Comparison of ENCODE assay signal across 2 cellular contexts in genomic region chr6:112038268-112038667, GRCh38.
TF ChIP-seq lines count a peak whose summit lies in the region.

No MANE protein-coding gene starts in this region.

TF ChIP-seq in SK-N-SH, 30 proteins besides CTCF, POLR2A, EP300 and RAD21:
- no peak for TF ChIP-seq CHD2 (IDR thresholded peaks at IDR 0.05; ENCODE audit: low read length, partially characterized antibody)
- no peak for TF ChIP-seq RFX5 (IDR thresholded peaks at IDR 0.05; ENCODE audit: low read length)
- TF ChIP-seq MAX (IDR thresholded peaks at IDR 0.05; ENCODE audit: low read depth), result no peak
- TF ChIP-seq IRF3 (IDR thresholded peaks at IDR 0.05; ENCODE audit: low read depth, low read length), result no peak
- no peak for TF ChIP-seq MXI1 (IDR thresholded peaks at IDR 0.05; ENCODE audit: low read depth, low read length)
- TF ChIP-seq TCF12 (IDR thresholded peaks at IDR 0.05), result no peak
- no peak for TF ChIP-seq EZH2phosphoT487 (IDR thresholded peaks at IDR 0.05; ENCODE audit: borderline replicate concordance, low read depth)
- TF ChIP-seq NRF1 (IDR thresholded peaks at IDR 0.05; ENCODE audit: low read depth, low read length), result no peak
- TF ChIP-seq REST (IDR thresholded peaks at IDR 0.05; ENCODE audit: low read depth, low read length), result no peak
- no peak for TF ChIP-seq RXRA (IDR thresholded peaks at IDR 0.05; ENCODE audit: borderline replicate concordance, low read depth)
- no peak for TF ChIP-seq NFIC (IDR thresholded peaks at IDR 0.05; ENCODE audit: borderline replicate concordance)
- TF ChIP-seq PBX3 (IDR thresholded peaks at IDR 0.05), result no peak
- TF ChIP-seq USF2 (IDR thresholded peaks at IDR 0.05; ENCODE audit: borderline replicate concordance, low read depth, low read length), result no peak
- TF ChIP-seq SIN3A (IDR thresholded peaks at IDR 0.05; ENCODE audit: borderline replicate concordance, low read depth, low read length), result no peak
- no peak for TF ChIP-seq POLR2AphosphoS5 (IDR thresholded peaks at IDR 0.05; ENCODE audit: low read depth, low read length)

TF ChIP-seq in HepG2, 621 proteins besides CTCF, POLR2A, EP300 and RAD21:
- TF ChIP-seq TFAP4 (IDR thresholded peaks at IDR 0.05; ENCODE audit: borderline replicate concordance, low read depth), result no peak
- no peak for TF ChIP-seq UBTF (CRISPR knock-in tag; IDR thresholded peaks at IDR 0.05)
- TF ChIP-seq ZFP90 (CRISPR knock-in tag; IDR thresholded peaks at IDR 0.05; ENCODE audit: borderline replicate concordance), result no peak
- no peak for TF ChIP-seq ZNF564 (CRISPR knock-in tag; IDR thresholded peaks at IDR 0.05)
- no peak for TF ChIP-seq ZNF34 (CRISPR knock-in tag; IDR thresholded peaks at IDR 0.05; ENCODE audit: borderline replicate concordance)
- TF ChIP-seq ZNF18 (CRISPR knock-in tag; IDR thresholded peaks at IDR 0.05; ENCODE audit: insufficient replicate concordance), result no peak
- TF ChIP-seq RNF219 (CRISPR knock-in tag; IDR thresholded peaks at IDR 0.05), result no peak
- no peak for TF ChIP-seq SMAD3 (CRISPR knock-in tag; IDR thresholded peaks at IDR 0.05)
- no peak for TF ChIP-seq XBP1 (CRISPR knock-in tag; IDR thresholded peaks at IDR 0.05)
- no peak for TF ChIP-seq ZKSCAN1 (IDR thresholded peaks at IDR 0.05; ENCODE audit: low read length)
- TF ChIP-seq ESRRA (CRISPR knock-in tag; IDR thresholded peaks at IDR 0.05; ENCODE audit: low read depth), result no peak
- no peak for TF ChIP-seq AGO2 (optimal IDR thresholded peaks at IDR 0.05; ENCODE audit: low read depth, low read length)
- TF ChIP-seq CENPT (CRISPR knock-in tag; IDR thresholded peaks at IDR 0.05; ENCODE audit: low read depth), result no peak
- no peak for TF ChIP-seq PRDM4 (CRISPR knock-in tag; IDR thresholded peaks at IDR 0.05; ENCODE audit: borderline replicate concordance)
- TF ChIP-seq SUZ12 (IDR thresholded peaks at IDR 0.05; ENCODE audit: low read depth, low read length), result no peak
- no peak for TF ChIP-seq ZSCAN25 (CRISPR knock-in tag; IDR thresholded peaks at IDR 0.05)
- TF ChIP-seq ZBTB39 (CRISPR knock-in tag; IDR thresholded peaks at IDR 0.05), result no peak
